1 cellular context compared by ENCODE assay signal in the genomic region with DNA sequence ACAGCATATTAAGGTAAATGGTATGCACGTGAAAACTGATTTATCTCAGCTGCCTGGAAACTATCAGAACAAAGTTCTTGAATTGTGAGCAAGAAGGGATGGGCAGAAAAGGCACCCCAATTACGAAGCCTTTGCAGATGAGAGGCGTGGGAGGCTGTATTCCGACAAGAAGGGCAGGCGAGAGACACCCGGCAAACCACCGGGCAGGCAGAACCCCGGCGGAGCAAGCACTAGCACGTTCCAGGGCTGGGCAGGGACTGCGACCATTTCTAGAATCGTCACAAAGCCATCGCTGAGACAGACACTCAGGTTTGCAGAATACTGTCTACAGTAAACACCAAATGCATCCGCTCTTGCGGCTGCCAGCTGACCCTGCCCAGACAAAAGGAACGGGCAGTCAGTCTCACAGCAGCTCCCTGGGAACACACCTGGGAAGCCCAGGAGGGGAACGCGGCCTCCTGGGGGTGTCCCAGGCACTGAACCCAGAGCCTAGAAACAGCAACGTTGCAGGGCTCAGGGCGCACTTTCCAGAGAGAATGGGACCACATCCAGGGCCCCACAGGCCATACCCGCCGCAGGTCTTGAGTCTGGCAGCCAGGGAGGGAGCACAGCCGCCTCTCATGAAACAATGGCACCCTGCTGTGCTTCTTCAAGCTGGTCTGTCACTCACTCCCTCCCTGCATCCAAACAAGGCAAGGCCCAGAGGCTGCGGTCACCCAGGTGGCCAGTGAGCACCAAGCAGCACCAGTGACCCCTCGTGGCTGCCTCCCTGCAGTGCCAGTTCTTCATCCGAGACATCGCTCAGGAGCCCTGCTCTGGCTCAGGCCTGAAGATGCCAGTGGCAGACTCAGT.
TF ChIP-seq lines count a peak whose summit lies in the region.

No MANE protein-coding gene starts in this region.

TF ChIP-seq in GM23338, 12 proteins besides CTCF, POLR2A, EP300 and RAD21 (continued from another document):
- TF ChIP-seq, protein P1, sequence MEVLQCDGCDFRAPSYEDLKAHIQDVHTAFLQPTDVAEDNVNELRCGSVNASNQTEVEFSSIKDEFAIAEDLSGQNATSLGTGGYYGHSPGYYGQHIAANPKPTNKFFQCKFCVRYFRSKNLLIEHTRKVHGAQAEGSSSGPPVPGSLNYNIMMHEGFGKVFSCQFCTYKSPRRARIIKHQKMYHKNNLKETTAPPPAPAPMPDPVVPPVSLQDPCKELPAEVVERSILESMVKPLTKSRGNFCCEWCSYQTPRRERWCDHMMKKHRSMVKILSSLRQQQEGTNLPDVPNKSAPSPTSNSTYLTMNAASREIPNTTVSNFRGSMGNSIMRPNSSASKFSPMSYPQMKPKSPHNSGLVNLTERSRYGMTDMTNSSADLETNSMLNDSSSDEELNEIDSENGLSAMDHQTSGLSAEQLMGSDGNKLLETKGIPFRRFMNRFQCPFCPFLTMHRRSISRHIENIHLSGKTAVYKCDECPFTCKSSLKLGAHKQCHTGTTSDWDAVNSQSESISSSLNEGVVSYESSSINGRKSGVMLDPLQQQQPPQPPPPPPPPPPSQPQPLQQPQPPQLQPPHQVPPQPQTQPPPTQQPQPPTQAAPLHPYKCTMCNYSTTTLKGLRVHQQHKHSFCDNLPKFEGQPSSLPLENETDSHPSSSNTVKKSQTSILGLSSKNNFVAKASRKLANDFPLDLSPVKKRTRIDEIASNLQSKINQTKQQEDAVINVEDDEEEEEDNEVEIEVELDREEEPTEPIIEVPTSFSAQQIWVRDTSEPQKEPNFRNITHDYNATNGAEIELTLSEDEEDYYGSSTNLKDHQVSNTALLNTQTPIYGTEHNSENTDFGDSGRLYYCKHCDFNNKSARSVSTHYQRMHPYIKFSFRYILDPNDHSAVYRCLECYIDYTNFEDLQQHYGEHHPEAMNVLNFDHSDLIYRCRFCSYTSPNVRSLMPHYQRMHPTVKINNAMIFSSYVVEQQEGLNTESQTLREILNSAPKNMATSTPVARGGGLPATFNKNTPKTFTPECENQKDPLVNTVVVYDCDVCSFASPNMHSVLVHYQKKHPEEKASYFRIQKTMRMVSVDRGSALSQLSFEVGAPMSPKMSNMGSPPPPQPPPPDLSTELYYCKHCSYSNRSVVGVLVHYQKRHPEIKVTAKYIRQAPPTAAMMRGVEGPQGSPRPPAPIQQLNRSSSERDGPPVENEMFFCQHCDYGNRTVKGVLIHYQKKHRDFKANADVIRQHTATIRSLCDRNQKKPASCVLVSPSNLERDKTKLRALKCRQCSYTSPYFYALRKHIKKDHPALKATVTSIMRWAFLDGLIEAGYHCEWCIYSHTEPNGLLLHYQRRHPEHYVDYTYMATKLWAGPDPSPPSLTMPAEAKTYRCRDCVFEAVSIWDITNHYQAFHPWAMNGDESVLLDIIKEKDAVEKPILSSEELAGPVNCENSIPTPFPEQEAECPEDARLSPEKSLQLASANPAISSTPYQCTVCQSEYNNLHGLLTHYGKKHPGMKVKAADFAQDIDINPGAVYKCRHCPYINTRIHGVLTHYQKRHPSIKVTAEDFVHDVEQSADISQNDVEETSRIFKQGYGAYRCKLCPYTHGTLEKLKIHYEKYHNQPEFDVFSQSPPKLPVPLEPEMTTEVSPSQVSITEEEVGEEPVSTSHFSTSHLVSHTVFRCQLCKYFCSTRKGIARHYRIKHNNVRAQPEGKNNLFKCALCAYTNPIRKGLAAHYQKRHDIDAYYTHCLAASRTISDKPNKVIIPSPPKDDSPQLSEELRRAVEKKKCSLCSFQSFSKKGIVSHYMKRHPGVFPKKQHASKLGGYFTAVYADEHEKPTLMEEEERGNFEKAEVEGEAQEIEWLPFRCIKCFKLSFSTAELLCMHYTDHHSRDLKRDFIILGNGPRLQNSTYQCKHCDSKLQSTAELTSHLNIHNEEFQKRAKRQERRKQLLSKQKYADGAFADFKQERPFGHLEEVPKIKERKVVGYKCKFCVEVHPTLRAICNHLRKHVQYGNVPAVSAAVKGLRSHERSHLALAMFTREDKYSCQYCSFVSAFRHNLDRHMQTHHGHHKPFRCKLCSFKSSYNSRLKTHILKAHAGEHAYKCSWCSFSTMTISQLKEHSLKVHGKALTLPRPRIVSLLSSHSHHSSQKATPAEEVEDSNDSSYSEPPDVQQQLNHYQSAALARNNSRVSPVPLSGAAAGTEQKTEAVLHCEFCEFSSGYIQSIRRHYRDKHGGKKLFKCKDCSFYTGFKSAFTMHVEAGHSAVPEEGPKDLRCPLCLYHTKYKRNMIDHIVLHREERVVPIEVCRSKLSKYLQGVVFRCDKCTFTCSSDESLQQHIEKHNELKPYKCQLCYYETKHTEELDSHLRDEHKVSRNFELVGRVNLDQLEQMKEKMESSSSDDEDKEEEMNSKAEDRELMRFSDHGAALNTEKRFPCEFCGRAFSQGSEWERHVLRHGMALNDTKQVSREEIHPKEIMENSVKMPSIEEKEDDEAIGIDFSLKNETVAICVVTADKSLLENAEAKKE (CRISPR knock-in tag; IDR thresholded peaks at IDR 0.05): no peak
- TF ChIP-seq EZH2phosphoT487 (IDR thresholded peaks at IDR 0.05; ENCODE audit: unreplicated experiment) (no peak), NANOG (IDR thresholded peaks at IDR 0.05; ENCODE audit: borderline replicate concordance) (no peak), JUNB (IDR thresholded peaks at IDR 0.05; ENCODE audit: unreplicated experiment) (no peak), CREB1 (CRISPR knock-in tag; IDR thresholded peaks at IDR 0.05; ENCODE audit: low read depth) (no peak), EZH2 (IDR thresholded peaks at IDR 0.05; ENCODE audit: low read depth, unreplicated experiment) (no peak), ZNF331 (CRISPR knock-in tag; IDR thresholded peaks at IDR 0.05; ENCODE audit: low read depth) (no peak), ZNF114 (CRISPR knock-in tag; IDR thresholded peaks at IDR 0.05) (no peak), POLR2AphosphoS5 (IDR thresholded peaks at IDR 0.05; ENCODE audit: low read depth) (no peak), STAT1 (IDR thresholded peaks at IDR 0.05; ENCODE audit: unreplicated experiment) (no peak)
- TF ChIP-seq, protein P2, sequence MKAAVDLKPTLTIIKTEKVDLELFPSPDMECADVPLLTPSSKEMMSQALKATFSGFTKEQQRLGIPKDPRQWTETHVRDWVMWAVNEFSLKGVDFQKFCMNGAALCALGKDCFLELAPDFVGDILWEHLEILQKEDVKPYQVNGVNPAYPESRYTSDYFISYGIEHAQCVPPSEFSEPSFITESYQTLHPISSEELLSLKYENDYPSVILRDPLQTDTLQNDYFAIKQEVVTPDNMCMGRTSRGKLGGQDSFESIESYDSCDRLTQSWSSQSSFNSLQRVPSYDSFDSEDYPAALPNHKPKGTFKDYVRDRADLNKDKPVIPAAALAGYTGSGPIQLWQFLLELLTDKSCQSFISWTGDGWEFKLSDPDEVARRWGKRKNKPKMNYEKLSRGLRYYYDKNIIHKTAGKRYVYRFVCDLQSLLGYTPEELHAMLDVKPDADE (IDR thresholded peaks at IDR 0.05): no peak
